ENCODE assay signal across 28 cellular contexts in the genomic region with DNA sequence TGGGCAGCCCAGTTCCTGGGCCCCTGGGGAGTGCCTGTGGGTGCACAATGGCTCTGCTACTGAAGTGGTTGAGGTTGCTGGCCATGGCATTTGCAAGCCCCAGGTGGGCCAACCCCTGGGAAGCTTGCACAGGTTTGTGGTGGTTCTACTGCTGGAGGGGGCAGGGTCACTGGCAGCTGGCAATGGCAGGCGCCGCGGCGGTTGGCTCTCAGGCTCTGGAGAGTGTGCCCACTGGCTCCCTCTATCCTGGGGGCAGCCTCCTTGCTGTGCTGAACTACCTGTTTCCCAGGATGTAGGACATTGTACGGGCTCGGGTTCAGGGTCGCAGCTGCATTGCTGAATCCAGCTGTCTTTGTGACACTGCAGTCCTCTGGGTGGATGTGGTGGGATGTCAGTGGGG.
"Had no signal": no experiment of that assay in that cellular context is flagged by ENCODE, and none has a peak within 500 bp of the region (broad histone marks: within the 10 kb centered on the region; RNA-seq: fewer than 3 reads in every experiment).

No MANE protein-coding gene starts in this region.

- H3K27ac Mint-ChIP-seq: stimulated activated effector memory CD8-positive, alpha-beta T cell treated with anti-CD3 and anti-CD28 coated beads, Interleukin-12 subunit alpha, Interleukin-12 subunit beta, amount 100 ng/mL, for 72 hours; stimulated activated memory B cell treated with anti-CD40 and anti-IgM and Interleukin-4, amounts not matched to agents 10 μg/mL and 1 μg/mL and 100 μg/mL, for 72 hours; stimulated activated naive B cell treated with anti-CD40 and anti-IgM and Interleukin-4, amounts not matched to agents 10 μg/mL and 1 μg/mL and 100 μg/mL, for 72 hours; stimulated activated naive CD8-positive, alpha-beta T cell treated with anti-CD3 and anti-CD28 coated beads, Interleukin-15, amount 100 ng/mL, for 72 hours; stimulated activated naive CD8-positive, alpha-beta T cell treated with anti-CD3 and anti-CD28 coated beads, Interleukin-15, Interleukin-2, amounts not matched to agents 100 ng/mL and 50 ng/mL, for 24 hours; type B pancreatic cell had no signal

- H3K36me3 Mint-ChIP-seq: stimulated activated effector memory CD8-positive, alpha-beta T cell treated with anti-CD3 and anti-CD28 coated beads, Interleukin-12 subunit alpha, Interleukin-12 subunit beta, amount 100 ng/mL, for 72 hours had no signal

- DNase-seq: stimulated activated CD4-positive, alpha-beta T cell treated with anti-CD3 and anti-CD28 coated beads, Interleukin-2, amount 100 ng/mL, for 48 hours; stimulated activated CD4-positive, alpha-beta T cell treated with anti-CD3 and anti-CD28 coated beads, Interleukin-4, amount 100 ng/mL, for 1 hour; stimulated activated CD4-positive, alpha-beta T cell treated with anti-CD3 and anti-CD28 coated beads, Interleukin-4, amount 100 ng/mL, for 24 hours; stimulated activated CD4-positive, alpha-beta T cell treated with anti-CD3 and anti-CD28 coated beads, Interleukin-4, amount 100 ng/mL, for 4 hours; stimulated activated CD8-positive, alpha-beta memory T cell treated with anti-CD3 and anti-CD28 coated beads, Interleukin-4, amount 100 ng/mL, for 48 hours; stimulated activated naive B cell treated with anti-CD40 and anti-IgM and Interleukin-4, amounts not matched to agents 10 μg/mL and 1 μg/mL and 100 μg/mL, for 72 hours; stimulated activated naive CD4-positive, alpha-beta T cell; stimulated activated naive CD4-positive, alpha-beta T cell treated with Interleukin-2 at 50 U/mL for 16 hours; stimulated activated naive CD8-positive, alpha-beta T cell treated with anti-CD3 and anti-CD28 coated beads, Interleukin-15, amount 100 ng/mL, for 72 hours; stimulated activated naive CD8-positive, alpha-beta T cell treated with anti-CD3 and anti-CD28 coated beads, Interleukin-15, Interleukin-2, amounts not matched to agents 100 U/mL and 50 U/mL, for 24 hours; stomach; substantia nigra; testis; thyroid gland; tibial artery; transverse colon; trophoblast cell; upper lobe of right lung; uterus had no signal

- H3K36me3 ChIP-seq: stomach, suprapubic skin, thoracic aorta, thyroid gland, tibial artery, tibial nerve, transverse colon, upper lobe of left lung, upper lobe of right lung, uterus, vagina had no signal

- H3K4me3 ChIP-seq: stomach, suprapubic skin, testis, thoracic aorta, thyroid gland, tibial artery, tibial nerve, transverse colon, upper lobe of left lung, upper lobe of right lung, uterus, vagina had no signal

- ATAC-seq: stimulated activated effector memory CD8-positive, alpha-beta T cell treated with anti-CD3 and anti-CD28 coated beads, Interleukin-12 subunit alpha, Interleukin-12 subunit beta, amount 100 ng/mL, for 72 hours; stimulated activated memory B cell treated with anti-CD40 and anti-IgM and Interleukin-4, amounts not matched to agents 10 μg/mL and 1 μg/mL and 100 μg/mL, for 72 hours; stimulated activated naive B cell treated with anti-CD40 and anti-IgM and Interleukin-4, amounts not matched to agents 10 μg/mL and 1 μg/mL and 100 μg/mL, for 72 hours; stimulated activated naive CD8-positive, alpha-beta T cell treated with anti-CD3 and anti-CD28 coated beads, Interleukin-15, amount 100 ng/mL, for 72 hours; stimulated activated naive CD8-positive, alpha-beta T cell treated with anti-CD3 and anti-CD28 coated beads, Interleukin-15, Interleukin-2, amounts not matched to agents 100 U/mL and 50 U/mL, for 24 hours; upper lobe of right lung had no signal

- H3K4me3 Mint-ChIP-seq: stimulated activated effector memory CD8-positive, alpha-beta T cell treated with anti-CD3 and anti-CD28 coated beads, Interleukin-12 subunit alpha, Interleukin-12 subunit beta, amount 100 ng/mL, for 72 hours; stimulated activated memory B cell treated with anti-CD40 and anti-IgM and Interleukin-4, amounts not matched to agents 10 μg/mL and 1 μg/mL and 100 μg/mL, for 72 hours; stimulated activated naive B cell treated with anti-CD40 and anti-IgM and Interleukin-4, amounts not matched to agents 10 μg/mL and 1 μg/mL and 100 μg/mL, for 72 hours; stimulated activated naive CD8-positive, alpha-beta T cell treated with anti-CD3 and anti-CD28 coated beads, Interleukin-15, amount 100 ng/mL, for 72 hours; stimulated activated naive CD8-positive, alpha-beta T cell treated with anti-CD3 and anti-CD28 coated beads, Interleukin-15, Interleukin-2, amounts not matched to agents 100 ng/mL and 50 ng/mL, for 24 hours; type B pancreatic cell had no signal

- H3K27me3 Mint-ChIP-seq: type B pancreatic cell had no signal

- H3K27ac ChIP-seq: stomach, suprapubic skin, testis, thoracic aorta, thyroid gland, tibial artery, tibial nerve, transverse colon, upper lobe of left lung, upper lobe of right lung, uterus, vagina had no signal

- H3K9me3 ChIP-seq: testis, thyroid gland had no signal

- H3K4me1 Mint-ChIP-seq: stimulated activated effector memory CD8-positive, alpha-beta T cell treated with anti-CD3 and anti-CD28 coated beads, Interleukin-12 subunit alpha, Interleukin-12 subunit beta, amount 100 ng/mL, for 72 hours; stimulated activated memory B cell treated with anti-CD40 and anti-IgM and Interleukin-4, amounts not matched to agents 10 μg/mL and 1 μg/mL and 100 μg/mL, for 72 hours; stimulated activated naive B cell treated with anti-CD40 and anti-IgM and Interleukin-4, amounts not matched to agents 10 μg/mL and 1 μg/mL and 100 μg/mL, for 72 hours; stimulated activated naive CD8-positive, alpha-beta T cell treated with anti-CD3 and anti-CD28 coated beads, Interleukin-15, amount 100 ng/mL, for 72 hours had no signal

- H3K4me1 ChIP-seq: stomach, testis, thyroid gland, tibial artery, upper lobe of left lung, upper lobe of right lung, uterus had no signal

- H3K27me3 ChIP-seq: suprapubic skin, testis, thyroid gland, tibial nerve, transverse colon, upper lobe of left lung, upper lobe of right lung, uterus, vagina had no signal
